In genomic region chrX:121195719-121196118, GRCh38 we compare ENCODE assay signal across 28 cellular contexts.
"Had no signal": no experiment of that assay in that cellular context is flagged by ENCODE, and none has a peak within 500 bp of the region (broad histone marks: within the 10 kb centered on the region; RNA-seq: fewer than 3 reads in every experiment).

No MANE protein-coding gene starts in this region.

- H3K4me1 ChIP-seq: neural progenitor cell, parathyroid adenoma, psoas muscle, right lobe of liver, sigmoid colon, stomach, thyroid gland, tibial nerve, upper lobe of left lung, vagina had no signal

- H3K36me3 ChIP-seq: neural progenitor cell, ovary, right lobe of liver, sigmoid colon, stomach, thoracic aorta, thyroid gland, tibial nerve, upper lobe of left lung, vagina had no signal

- FAIRE-seq: small intestine, urothelium cell line had no signal

- H3K27me3 Mint-ChIP-seq: progenitor cell of endocrine pancreas; stimulated activated naive B cell treated with anti-CD40 and anti-IgM and Interleukin-4, amounts not matched to agents 10 μg/mL and 1 μg/mL and 100 μg/mL, for 72 hours; stimulated activated naive CD8-positive, alpha-beta T cell treated with anti-CD3 and anti-CD28 coated beads, Interleukin-15, Interleukin-2, amounts not matched to agents 100 ng/mL and 50 ng/mL, for 24 hours had no signal

- H2AFZ ChIP-seq: neural progenitor cell, parathyroid adenoma had no signal

- H3K9me3 Mint-ChIP-seq: stimulated activated effector memory CD8-positive, alpha-beta T cell treated with anti-CD3 and anti-CD28 coated beads, Interleukin-12 subunit alpha, Interleukin-12 subunit beta, amount 100 ng/mL, for 72 hours; stimulated activated naive B cell treated with anti-CD40 and anti-IgM and Interleukin-4, amounts not matched to agents 10 μg/mL and 1 μg/mL and 100 μg/mL, for 72 hours; stimulated activated naive CD8-positive, alpha-beta T cell treated with anti-CD3 and anti-CD28 coated beads, Interleukin-15, Interleukin-2, amounts not matched to agents 100 ng/mL and 50 ng/mL, for 24 hours had no signal

- DNase-seq: occipital lobe; ovary; posterior cingulate gyrus; psoas muscle; right cardiac atrium; right lobe of liver; sigmoid colon; small intestine; stimulated activated CD4-positive, alpha-beta T cell treated with anti-CD3 and anti-CD28 coated beads, Interleukin-15, amount 100 ng/mL, for 24 hours; stimulated activated CD4-positive, alpha-beta T cell treated with anti-CD3 and anti-CD28 coated beads, Interleukin-2, amount 100 ng/mL, for 24 hours; stimulated activated CD4-positive, alpha-beta T cell treated with anti-CD3 and anti-CD28 coated beads, Interleukin-2, amount 100 ng/mL, for 48 hours; stimulated activated CD4-positive, alpha-beta T cell treated with anti-CD3 and anti-CD28 coated beads, Interleukin-4, amount 100 ng/mL, for 24 hours; stimulated activated naive B cell treated with anti-CD40 and anti-IgM and Interleukin-4, amounts not matched to agents 10 μg/mL and 1 μg/mL and 100 μg/mL, for 72 hours; stimulated activated naive CD4-positive, alpha-beta T cell treated with Interleukin-2 at 50 U/mL for 16 hours; stomach; thyroid gland; trophoblast cell; upper lobe of left lung had no signal

- H3K27ac Mint-ChIP-seq: nephron; neural progenitor cell; progenitor cell of endocrine pancreas; stimulated activated effector memory CD8-positive, alpha-beta T cell treated with anti-CD3 and anti-CD28 coated beads, Interleukin-12 subunit alpha, Interleukin-12 subunit beta, amount 100 ng/mL, for 72 hours; stimulated activated naive B cell treated with anti-CD40 and anti-IgM and Interleukin-4, amounts not matched to agents 10 μg/mL and 1 μg/mL and 100 μg/mL, for 72 hours; stimulated activated naive CD8-positive, alpha-beta T cell treated with anti-CD3 and anti-CD28 coated beads, Interleukin-15, Interleukin-2, amounts not matched to agents 100 ng/mL and 50 ng/mL, for 24 hours had no signal

- H3K27ac ChIP-seq: neural progenitor cell, ovary, parathyroid adenoma, psoas muscle, right lobe of liver, sigmoid colon, stomach, thoracic aorta, thyroid gland, tibial nerve, upper lobe of left lung, vagina had no signal

- H3K4me3 ChIP-seq: neural progenitor cell, ovary, psoas muscle, right lobe of liver, sigmoid colon, stomach, thoracic aorta, thyroid gland, tibial nerve, upper lobe of left lung, vagina had no signal

- H3K9ac ChIP-seq: neural progenitor cell, parathyroid adenoma had no signal

- H3K79me2 ChIP-seq: parathyroid adenoma had no signal

- H3K4me3 Mint-ChIP-seq: nephron; neural progenitor cell; stimulated activated effector memory CD8-positive, alpha-beta T cell treated with anti-CD3 and anti-CD28 coated beads, Interleukin-12 subunit alpha, Interleukin-12 subunit beta, amount 100 ng/mL, for 72 hours; stimulated activated naive B cell treated with anti-CD40 and anti-IgM and Interleukin-4, amounts not matched to agents 10 μg/mL and 1 μg/mL and 100 μg/mL, for 72 hours; stimulated activated naive CD8-positive, alpha-beta T cell treated with anti-CD3 and anti-CD28 coated beads, Interleukin-15, Interleukin-2, amounts not matched to agents 100 ng/mL and 50 ng/mL, for 24 hours had no signal

- H3K4me2 ChIP-seq: neural progenitor cell had no signal

- H3K36me3 Mint-ChIP-seq: neural progenitor cell; stimulated activated effector memory CD8-positive, alpha-beta T cell treated with anti-CD3 and anti-CD28 coated beads, Interleukin-12 subunit alpha, Interleukin-12 subunit beta, amount 100 ng/mL, for 72 hours; stimulated activated naive B cell treated with anti-CD40 and anti-IgM and Interleukin-4, amounts not matched to agents 10 μg/mL and 1 μg/mL and 100 μg/mL, for 72 hours had no signal

- H3K27me3 ChIP-seq: neural progenitor cell, ovary, sigmoid colon, stomach, thyroid gland, tibial nerve, upper lobe of left lung, vagina had no signal

- H3K4me1 Mint-ChIP-seq: nephron; neural progenitor cell; stimulated activated effector memory CD8-positive, alpha-beta T cell treated with anti-CD3 and anti-CD28 coated beads, Interleukin-12 subunit alpha, Interleukin-12 subunit beta, amount 100 ng/mL, for 72 hours; stimulated activated naive B cell treated with anti-CD40 and anti-IgM and Interleukin-4, amounts not matched to agents 10 μg/mL and 1 μg/mL and 100 μg/mL, for 72 hours had no signal

- H3K9me3 ChIP-seq: ovary, psoas muscle, right lobe of liver, sigmoid colon, stomach, thoracic aorta, thyroid gland, tibial nerve, upper lobe of left lung, vagina had no signal

- ATAC-seq: psoas muscle; right cardiac atrium; right lobe of liver; stimulated activated effector memory CD8-positive, alpha-beta T cell treated with anti-CD3 and anti-CD28 coated beads, Interleukin-12 subunit alpha, Interleukin-12 subunit beta, amount 100 ng/mL, for 72 hours; stimulated activated naive B cell treated with anti-CD40 and anti-IgM and Interleukin-4, amounts not matched to agents 10 μg/mL and 1 μg/mL and 100 μg/mL, for 72 hours had no signal
